8 cellular contexts compared by ENCODE assay signal in genomic region chr6:43687079-43687436, GRCh38. TPM values are rescaled to one million over a fixed set of nuclear protein-coding genes. Genes with fewer than 3 reads are reported as not detected.
A peak's percentile ranks its signal among the peaks of the same experiment; 100 is the strongest.
DNase-seq lines count a peak whose midpoint lies in the region; ATAC-seq, FAIRE-seq and TF ChIP-seq lines count a peak whose summit lies in the region.

No MANE protein-coding gene starts in this region.

- no peaks in the 10 kb centered on the region for H3K9me3 Mint-ChIP-seq in activated T-cell treated with anti-CD3 and anti-CD28 coated beads, Interleukin-2, amount 50 U/mL, for 24 hours

- peak overlapping the region; percentile 97 for H3K9ac ChIP-seq in K562 (ENCODE audit: insufficient read depth in 1 of 2, low read depth in 2 of 2, low read length in 2 of 2)

- DNase-seq in activated T-cell treated with anti-CD3 and anti-CD28 coated beads, Interleukin-2, amount 50 U/mL, for 24 hours: no peak
- DNase-seq in activated T-cell treated with anti-CD3 and anti-CD28 coated beads, Interleukin-2, amount 50 U/mL, for 48 hours: no peak
- no peak for DNase-seq in K562 (ENCODE audit: extremely low read depth in 1 of 4, low spot score in 3 of 4)
- no peak for DNase-seq in lower lobe of right lung
- DNase-seq in transverse colon: no peak
- DNase-seq in T-helper 9 cell: no peak
- DNase-seq in activated gamma-delta T cell treated with Interleukin-2 at 50 U/mL for 16 hours: no peak

- H3K27ac Mint-ChIP-seq in activated T-cell treated with anti-CD3 and anti-CD28 coated beads, Interleukin-2, amount 50 U/mL, for 24 hours: peak overlapping the region; percentile 95

- TF ChIP-seq EP300 in K562 (IDR thresholded peaks at IDR 0.05; ENCODE audit: low read length) (no peak), transverse colon (IDR thresholded peaks at IDR 0.05; ENCODE audit: low read depth) (no peak)

- H3K4me3 ChIP-seq in K562 (peak overlapping the region; percentile 87), lower lobe of right lung (peak overlapping the region; percentile 96), transverse colon (peak overlapping the region; percentile 79 to 97 (median 84))

- peak overlapping the region; percentile 98 for H3K4me2 ChIP-seq in K562 (ENCODE audit: insufficient read depth, low read length)

- H3K27me3 ChIP-seq in K562 (ENCODE audit: control insufficient read depth in 2 of 2, insufficient read depth in 2 of 2, low read length in 2 of 2) (no peaks in the 10 kb centered on the region), lower lobe of right lung (ENCODE audit: low read depth) (no peaks in the 10 kb centered on the region), transverse colon (no peaks in the 10 kb centered on the region)

- H3K27ac ChIP-seq in K562 (ENCODE audit: extremely low read depth, low read depth, low read length) (peak overlapping the region; percentile 91), lower lobe of right lung (peak overlapping the region; percentile 71), transverse colon (peak overlapping the region; percentile 80 to 90 (median 84))

- peak overlapping the region; percentile 99 for H2AFZ ChIP-seq in K562 (ENCODE audit: low read depth, low read length)

- H3K9me3 ChIP-seq in K562 (replicated peaks; ENCODE audit: control insufficient read depth, insufficient read depth, low read depth, low read length) (no peaks in the 10 kb centered on the region), lower lobe of right lung (no peaks in the 10 kb centered on the region), transverse colon (no peaks in the 10 kb centered on the region)

- H3K4me1 ChIP-seq in K562 (replicated peaks in 1 of 2; ENCODE audit: control insufficient read depth in 2 of 2, insufficient read depth in 2 of 2, low read length in 2 of 2) (peaks cover 4 to 31% of the 10 kb centered on the region in 2 experiments; a peak in 3 of 5 replicates), lower lobe of right lung (peaks cover 45% of the 10 kb centered on the region), transverse colon (peaks cover 8 to 50% (median 45%) of the 10 kb centered on the region in 4 donors)

- CTCF ChIA-PET in K562 (lab: Yijun Ruan, JAX; ENCODE audit: low intra/inter-chr PET ratio): interaction anchor here (0.6 kb wide), 1 partner anchor 23 kb away, joined by 4 read pairs; no protein-coding TSS in a partner anchor

- POLR2A ChIA-PET in K562 (lab: Yijun Ruan, JAX): interaction anchor here (0.7 to 3.2 kb wide), 8 partner anchors 9 to 83 kb away, joined by 3 to 21 read pairs (median 3); no protein-coding TSS in a partner anchor

- intact Hi-C loops in K562 (cut with micrococcal nuclease): no loop called here
- intact Hi-C loops in lower lobe of right lung (cut with DNase I): no loop called here
- intact Hi-C loops in transverse colon (cut with DNase I; ENCODE audit: low total_unique reads): no loop called here

- H3K36me3 ChIP-seq in K562 (ENCODE audit: control insufficient read depth, insufficient read depth, low read length) (peaks cover 40% of the 10 kb centered on the region), lower lobe of right lung (no peaks in the 10 kb centered on the region), transverse colon (no peaks in the 10 kb centered on the region)

- WGBS in K562 (ENCODE audit: insufficient coverage, low coverage, missing lambda C conversion rate): 0% methylated on average over 10 of the region's 10 CpGs
- WGBS in transverse colon (ENCODE audit: low coverage in 1 of 2), 2 donors: 9% methylated on average over 10 of the region's 10 CpGs; no CpG with 5 or more reads in 1 of the 2 donors

- TF ChIP-seq CTCF in K562 (IDR thresholded peaks at IDR 0.05 in 2 of 3, conservative IDR thresholded peaks at IDR 0.05 in 1 of 3; ENCODE audit: insufficient read depth in 2 of 3, low read depth in 1 of 3, low read length in 3 of 3) (no peak), lower lobe of right lung (IDR thresholded peaks at IDR 0.05) (no peak), transverse colon (IDR thresholded peaks at IDR 0.05) (no peak)

- peaks cover 17% of the 10 kb centered on the region for H4K20me1 ChIP-seq in K562 (replicated peaks; ENCODE audit: control insufficient read depth, insufficient read depth, low read length)

- TF ChIP-seq RAD21 in K562 (CRISPR knock-in tag; conservative IDR thresholded peaks at IDR 0.05 in 1 of 2, IDR thresholded peaks at IDR 0.05 in 1 of 2): no peak

- peaks cover 48% of the 10 kb centered on the region for H3K36me3 Mint-ChIP-seq in activated T-cell treated with anti-CD3 and anti-CD28 coated beads, Interleukin-2, amount 50 U/mL, for 24 hours (ENCODE audit: low read depth)

- BruUV-seq in K562 (replicated peaks; lab: Mats Ljungman, UMichigan): TSS peak; percentile 50

- TF ChIP-seq POLR2A in K562 (conservative IDR thresholded peaks at IDR 0.05): no peak
- no peak for TF ChIP-seq POLR2A in transverse colon (IDR thresholded peaks at IDR 0.05)

- peaks cover 62% of the 10 kb centered on the region for H3K79me2 ChIP-seq in K562 (ENCODE audit: control insufficient read depth, insufficient read depth, low read length)

- in situ Hi-C loops in K562 (cut with MboI): no loop called here
- in situ Hi-C loops in transverse colon (cut with MboI; ENCODE audit: low pct_ligation_motif_present in 1 of 4, low pct_unique_long_range_greater_than_20kb in 1 of 4, low sequenced_read_pairs in 3 of 4): no loop called here

- H3K4me1 Mint-ChIP-seq in activated T-cell treated with anti-CD3 and anti-CD28 coated beads, Interleukin-2, amount 50 U/mL, for 24 hours (ENCODE audit: low read depth): peaks cover 53% of the 10 kb centered on the region

- FAIRE-seq in K562 (lab: Jason Lieb, UNC): no peak

- ATAC-seq in K562: peak; percentile 60
- no peak for ATAC-seq in lower lobe of right lung
- ATAC-seq in HG03095 (IDR thresholded peaks at IDR 0.05; ENCODE audit: unreplicated experiment): no peak

- no peaks in the 10 kb centered on the region for H3K27me3 Mint-ChIP-seq in activated T-cell treated with anti-CD3 and anti-CD28 coated beads, Interleukin-2, amount 50 U/mL, for 24 hours

- H3K4me3 Mint-ChIP-seq in activated T-cell treated with anti-CD3 and anti-CD28 coated beads, Interleukin-2, amount 50 U/mL, for 24 hours: peak overlapping the region; percentile 98

- H3K9me1 ChIP-seq in K562 (ENCODE audit: control insufficient read depth, insufficient read depth, low read length): no peaks in the 10 kb centered on the region

RNA-seq across cellular contexts. Expression of gene MRPS18A, which starts 0.5 kb away (rescaled TPM):
- total RNA-seq in K562 (2011; cell fraction: chromatin; rRNA removed; ENCODE audit: low replicate concordance): 30.9 and 95.8 TPM in 2 replicates
- 81.3 and 96.7 TPM in 2 replicates for total RNA-seq in K562 (2011; cell fraction: nucleolus; rRNA removed)
- 48.8 and 57.7 TPM in 2 replicates for total RNA-seq in K562 (2011; cell fraction: nucleoplasm; rRNA removed)
- 130 and 161 TPM in 2 replicates for total RNA-seq in K562 (2014; rRNA removed)
- total RNA-seq in K562 (2014; rRNA removed; fragmentation: Illumina TruSeq; extraction: Trizol): 63.9 and 87.5 TPM in 2 replicates
- total RNA-seq in K562 (2015; rRNA removed; fragmentation: Illumina TruSeq; extraction: Trizol): 115 and 119 TPM in 2 replicates
- 102 and 104 TPM in 2 replicates for total RNA-seq in K562 (2021)
- 104 and 112 TPM in 2 replicates for polyA plus RNA-seq in K562 (2011; rRNA removed)
- 155 and 252 TPM in 2 replicates for polyA plus RNA-seq in K562 (2011; cell fraction: cytosol; rRNA removed)
- 54.3 and 56.2 TPM in 2 replicates for polyA plus RNA-seq in K562 (2011; cell fraction: nucleus; rRNA removed)
- 113 and 127 TPM in 2 replicates for polyA plus RNA-seq in K562 (2012)
- 159 and 185 TPM in 2 replicates for polyA plus RNA-seq in K562 (2014; fragmentation: Illumina TruSeq; extraction: Trizol)
- polyA plus RNA-seq in K562 (2014; fragmentation: Nextera tagmentation; extraction: Ambion mirVana): 100 to 1,000 TPM; 204 to 243 TPM
- 125 and 133 TPM in 2 replicates for polyA plus RNA-seq in K562 (2014; rRNA removed)
- polyA minus RNA-seq in K562 (2011; rRNA and poly(A)+ RNA removed): 78.1 and 100 TPM in 2 replicates
- 41.0 and 52.2 TPM in 2 replicates for polyA minus RNA-seq in K562 (2011; cell fraction: cytosol; rRNA and poly(A)+ RNA removed)
- polyA minus RNA-seq in K562 (2011; cell fraction: nucleus; rRNA and poly(A)+ RNA removed): 41.9 and 47.8 TPM in 2 replicates
- total RNA-seq in lower lobe of right lung: 30.2 TPM
- 10 to 100 TPM; 25.4 to 48.6 (median 40.3) TPM for total RNA-seq in transverse colon

RNA-seq across cellular contexts. Expression of gene RSPH9, which starts 42.2 kb away (rescaled TPM):
- total RNA-seq in K562 (2011; cell fraction: chromatin; rRNA removed; ENCODE audit: low replicate concordance): 0.32 TPM in 1 of 2 replicates, not detected in the other
- 0.17 TPM in 1 of 2 replicates, not detected in the other for total RNA-seq in K562 (2011; cell fraction: nucleolus; rRNA removed)
- total RNA-seq in K562 (2011; cell fraction: nucleoplasm; rRNA removed): 0.22 and 0.38 TPM in 2 replicates
- total RNA-seq in K562 (2014; rRNA removed): 0.05 TPM in 1 of 2 replicates, not detected in the other
- not detected in 2 replicates for total RNA-seq in K562 (2014; rRNA removed; fragmentation: Illumina TruSeq; extraction: Trizol)
- not detected in 2 replicates for total RNA-seq in K562 (2015; rRNA removed; fragmentation: Illumina TruSeq; extraction: Trizol)
- not detected in 2 replicates for total RNA-seq in K562 (2021)
- polyA plus RNA-seq in K562 (2011; rRNA removed): 0.04 TPM in 1 of 2 replicates, not detected in the other
- not detected in 2 replicates for polyA plus RNA-seq in K562 (2011; cell fraction: cytosol; rRNA removed)
- polyA plus RNA-seq in K562 (2011; cell fraction: nucleus; rRNA removed): 0.04 TPM in 1 of 2 replicates, not detected in the other
- polyA plus RNA-seq in K562 (2012): 0.40 and 0.49 TPM in 2 replicates
- not detected in 2 replicates for polyA plus RNA-seq in K562 (2014; fragmentation: Illumina TruSeq; extraction: Trizol)
- under 1 TPM; 0.39 to 0.60 TPM for polyA plus RNA-seq in K562 (2014; fragmentation: Nextera tagmentation; extraction: Ambion mirVana)
- not detected in 2 replicates for polyA plus RNA-seq in K562 (2014; rRNA removed)
- polyA minus RNA-seq in K562 (2011; rRNA and poly(A)+ RNA removed): 0.11 and 0.15 TPM in 2 replicates
- polyA minus RNA-seq in K562 (2011; cell fraction: cytosol; rRNA and poly(A)+ RNA removed): not detected in 2 replicates
- 0.22 TPM in 1 of 2 replicates, not detected in the other for polyA minus RNA-seq in K562 (2011; cell fraction: nucleus; rRNA and poly(A)+ RNA removed)
- 2.6 TPM for total RNA-seq in lower lobe of right lung
- not detected for total RNA-seq in transverse colon

RNA-seq across cellular contexts. Expression of gene MAD2L1BP, which starts 51.4 kb away (rescaled TPM):
- total RNA-seq in K562 (2011; cell fraction: chromatin; rRNA removed; ENCODE audit: low replicate concordance): 89.9 and 155 TPM in 2 replicates
- total RNA-seq in K562 (2011; cell fraction: nucleolus; rRNA removed): 95.9 and 115 TPM in 2 replicates
- total RNA-seq in K562 (2011; cell fraction: nucleoplasm; rRNA removed): 87.8 and 100 TPM in 2 replicates
- total RNA-seq in K562 (2014; rRNA removed) (69.7 and 78.1 TPM in 2 replicates), K562 (2014; rRNA removed; fragmentation: Illumina TruSeq; extraction: Trizol) (73.8 and 76.7 TPM in 2 replicates), K562 (2015; rRNA removed; fragmentation: Illumina TruSeq; extraction: Trizol) (73.2 and 75.1 TPM in 2 replicates), K562 (2021) (71.5 and 77.4 TPM in 2 replicates), lower lobe of right lung (19.2 TPM), transverse colon (10 to 100 TPM in 3 of 4 donors, 1 to 10 TPM in 1; 10.0 to 61.0 (median 42.4) TPM)
- polyA plus RNA-seq in K562 (2011; rRNA removed) (120 TPM in 2 replicates), K562 (2014; fragmentation: Illumina TruSeq; extraction: Trizol) (113 and 116 TPM in 2 replicates), K562 (2014; fragmentation: Nextera tagmentation; extraction: Ambion mirVana) (100 to 1,000 TPM; 241 to 321 TPM), K562 (2014; rRNA removed) (102 and 111 TPM in 2 replicates)
- polyA plus RNA-seq in K562 (2011; cell fraction: cytosol; rRNA removed): 173 and 183 TPM in 2 replicates
- 62.0 and 78.0 TPM in 2 replicates for polyA plus RNA-seq in K562 (2011; cell fraction: nucleus; rRNA removed)
- polyA plus RNA-seq in K562 (2012): 49.6 and 65.4 TPM in 2 replicates
- 73.9 and 74.5 TPM in 2 replicates for polyA minus RNA-seq in K562 (2011; rRNA and poly(A)+ RNA removed)
- 33.5 and 38.0 TPM in 2 replicates for polyA minus RNA-seq in K562 (2011; cell fraction: cytosol; rRNA and poly(A)+ RNA removed)
- polyA minus RNA-seq in K562 (2011; cell fraction: nucleus; rRNA and poly(A)+ RNA removed): 18.2 and 39.4 TPM in 2 replicates

RNA-seq across cellular contexts. Expression of gene GTPBP2, which starts 58.0 kb away (rescaled TPM):
- total RNA-seq in K562 (2011; cell fraction: chromatin; rRNA removed; ENCODE audit: low replicate concordance): 558 and 907 TPM in 2 replicates
- total RNA-seq in K562 (2011; cell fraction: nucleolus; rRNA removed): 446 and 460 TPM in 2 replicates
- 547 and 636 TPM in 2 replicates for total RNA-seq in K562 (2011; cell fraction: nucleoplasm; rRNA removed)
- total RNA-seq in K562 (2014; rRNA removed) (111 and 127 TPM in 2 replicates), K562 (2014; rRNA removed; fragmentation: Illumina TruSeq; extraction: Trizol) (92.5 and 99.4 TPM in 2 replicates), K562 (2015; rRNA removed; fragmentation: Illumina TruSeq; extraction: Trizol) (68.8 and 71.1 TPM in 2 replicates), K562 (2021) (121 and 162 TPM in 2 replicates), lower lobe of right lung (90.9 TPM), transverse colon (100 to 1,000 TPM in 1 of 4 donors, 10 to 100 TPM in 3; 83.7 to 115 (median 86.8) TPM)
- polyA plus RNA-seq in K562 (2011; rRNA removed) (184 and 259 TPM in 2 replicates), K562 (2014; fragmentation: Illumina TruSeq; extraction: Trizol) (162 and 169 TPM in 2 replicates), K562 (2014; fragmentation: Nextera tagmentation; extraction: Ambion mirVana) (10 to 100 TPM; 48.4 to 60.9 TPM), K562 (2014; rRNA removed) (171 and 196 TPM in 2 replicates)
- 167 and 217 TPM in 2 replicates for polyA plus RNA-seq in K562 (2011; cell fraction: cytosol; rRNA removed)
- 1,016 and 1,080 TPM in 2 replicates for polyA plus RNA-seq in K562 (2011; cell fraction: nucleus; rRNA removed)
- polyA plus RNA-seq in K562 (2012): 101 and 429 TPM in 2 replicates
- polyA minus RNA-seq in K562 (2011; rRNA and poly(A)+ RNA removed): 87.3 and 97.4 TPM in 2 replicates
- 46.5 and 62.7 TPM in 2 replicates for polyA minus RNA-seq in K562 (2011; cell fraction: cytosol; rRNA and poly(A)+ RNA removed)
- polyA minus RNA-seq in K562 (2011; cell fraction: nucleus; rRNA and poly(A)+ RNA removed): 121 and 183 TPM in 2 replicates
